ENCODE assay signal across 22 cellular contexts in genomic region chr2:182358601-182359000, GRCh38.
DNase-seq lines count a peak whose midpoint lies in the region; ATAC-seq and TF ChIP-seq lines count a peak whose summit lies in the region.
"Had no signal": no experiment of that assay in that cellular context is flagged by ENCODE, and none has a peak within 500 bp of the region (broad histone marks: within the 10 kb centered on the region; RNA-seq: fewer than 3 reads in every experiment).

No MANE protein-coding gene starts in this region.

- H3K36me3 Mint-ChIP-seq in activated CD8-positive, alpha-beta T cell treated with anti-CD3 and anti-CD28 coated beads for 36 hours (ENCODE audit: low read depth) = no peaks in the 10 kb centered on the region
- H3K36me3 Mint-ChIP-seq: CD4-positive, CD25-positive, alpha-beta regulatory T cell had no signal

- H3K4me1 ChIP-seq in left ventricle myocardium inferior (peaks cover 30% of the 10 kb centered on the region), heart right ventricle (peaks cover 0 to 41% (median 7%) of the 10 kb centered on the region in 9 donors), stomach (peaks cover 0 to 4% (median 0%) of the 10 kb centered on the region in 4 donors), lower lobe of right lung (peaks cover 7% of the 10 kb centered on the region)
- H3K4me1 ChIP-seq: BE2C, Caco-2, HAP-1 had no signal

- H3K27ac ChIP-seq in left ventricle myocardium inferior (replicated peaks) = peak overlapping the region; percentile 60
- H3K27ac ChIP-seq in heart right ventricle = peak overlapping the region in 3 of 10 donors; percentile 46 to 61 (median 59)
- H3K27ac ChIP-seq in stomach = peak overlapping the region in 4 of 5 donors; percentile 16 to 63 (median 46)
- H3K27ac ChIP-seq in lower lobe of right lung = no peak overlapping the region
- H3K27ac ChIP-seq: GM23248 had no signal

- no peaks in the 10 kb centered on the region for H3K27me3 Mint-ChIP-seq in activated CD8-positive, alpha-beta T cell treated with anti-CD3 and anti-CD28 coated beads for 36 hours
- H3K27me3 Mint-ChIP-seq: CD4-positive, CD25-positive, alpha-beta regulatory T cell had no signal

- H3K4me3 ChIP-seq in left ventricle myocardium inferior (no peak overlapping the region), heart right ventricle (no peak overlapping the region), stomach (no peak overlapping the region), lower lobe of right lung (no peak overlapping the region)
- H3K4me3 ChIP-seq: GM23248, HAP-1, K562 had no signal

- no peaks in the 10 kb centered on the region for H3K4me1 Mint-ChIP-seq in activated CD8-positive, alpha-beta T cell treated with anti-CD3 and anti-CD28 coated beads for 36 hours (ENCODE audit: low read depth)
- H3K4me1 Mint-ChIP-seq: CD4-positive, CD25-positive, alpha-beta regulatory T cell had no signal

- 75 to 90% methylated on average over 3 of the region's 3 CpGs for WGBS in heart right ventricle, 2 donors
- 73 to 82% (median 76%) methylated on average over 3 of the region's 3 CpGs for WGBS in stomach, 5 donors

- ATAC-seq in heart right ventricle = no peak
- ATAC-seq in GM19452 (IDR thresholded peaks at IDR 0.05; ENCODE audit: unreplicated experiment) = no peak
- no peak for ATAC-seq in lower lobe of right lung
- no peak for ATAC-seq in activated CD8-positive, alpha-beta T cell treated with anti-CD3 and anti-CD28 coated beads for 36 hours
- ATAC-seq: K562 had no signal

- intact Hi-C loops in left ventricle myocardium inferior (cut with micrococcal nuclease) (no loop called here), heart right ventricle (cut with DNase I) (no loop called here), stomach (cut with DNase I; ENCODE audit: low total_unique reads) (no loop called here), lower lobe of right lung (cut with DNase I) (no loop called here)
- intact Hi-C loops in activated CD8-positive, alpha-beta T cell treated with anti-CD3 and anti-CD28 coated beads for 36 hours (cut with micrococcal nuclease) = no loop called here

- DNase-seq in left ventricle myocardium inferior (no peak), heart right ventricle (no peak), iris pigment epithelial cell (ENCODE audit: low read depth) (peak; percentile 10), stomach (no peak), lower lobe of right lung (no peak)
- DNase-seq in stimulated activated CD4-positive, alpha-beta T cell treated with anti-CD3 and anti-CD28 coated beads, Interleukin-4, amount 100 ng/mL, for 1 hour = no peak
- DNase-seq in activated CD8-positive, alpha-beta T cell treated with anti-CD3 and anti-CD28 coated beads for 36 hours = no peak
- DNase-seq: 8988T; BE2C; Caco-2; CD4-positive, CD25-positive, alpha-beta regulatory T cell; DMS153; GF-D8; GM23248; NCI-H1105 treated with DMSO at 0.1 percent for 48 hours; NCI-H1694 treated with DMSO at 0.1 percent for 48 hours; NCI-H510A; NCI-H748 treated with DMSO at 0.1 percent for 48 hours; SHP77 had no signal

- H3K27me3 ChIP-seq in left ventricle myocardium inferior (ENCODE audit: low read depth) = no peaks in the 10 kb centered on the region
- no peaks in the 10 kb centered on the region for H3K27me3 ChIP-seq in heart right ventricle
- H3K27me3 ChIP-seq in stomach = no peaks in the 10 kb centered on the region
- no peaks in the 10 kb centered on the region for H3K27me3 ChIP-seq in lower lobe of right lung (ENCODE audit: low read depth)
- H3K27me3 ChIP-seq: BE2C had no signal

- no peak for TF ChIP-seq EP300 in stomach (IDR thresholded peaks at IDR 0.05)

- no peaks in the 10 kb centered on the region for H3K9me3 Mint-ChIP-seq in activated CD8-positive, alpha-beta T cell treated with anti-CD3 and anti-CD28 coated beads for 36 hours

- TF ChIP-seq CTCF in left ventricle myocardium inferior (IDR thresholded peaks at IDR 0.05; ENCODE audit: borderline replicate concordance) (no peak), heart right ventricle (IDR thresholded peaks at IDR 0.05) (no peak), stomach (IDR thresholded peaks at IDR 0.05) (no peak), lower lobe of right lung (IDR thresholded peaks at IDR 0.05) (no peak)
- no peak for TF ChIP-seq CTCF in activated CD8-positive, alpha-beta T cell treated with anti-CD3 and anti-CD28 coated beads for 36 hours (IDR thresholded peaks at IDR 0.05)

- H3K27ac Mint-ChIP-seq in activated CD8-positive, alpha-beta T cell treated with anti-CD3 and anti-CD28 coated beads for 36 hours = no peak overlapping the region
- H3K27ac Mint-ChIP-seq: CD4-positive, CD25-positive, alpha-beta regulatory T cell had no signal

- POLR2A ChIA-PET in activated CD8-positive, alpha-beta T cell treated with anti-CD3 and anti-CD28 coated beads for 36 hours (lab: Charles Lee) = no interaction called here

- H3K36me3 ChIP-seq in left ventricle myocardium inferior = no peaks in the 10 kb centered on the region
- H3K36me3 ChIP-seq in heart right ventricle = no peaks in the 10 kb centered on the region
- no peaks in the 10 kb centered on the region for H3K36me3 ChIP-seq in stomach
- H3K36me3 ChIP-seq in lower lobe of right lung = no peaks in the 10 kb centered on the region
- H3K36me3 ChIP-seq: BE2C, HAP-1 had no signal

- H3K4me3 Mint-ChIP-seq in activated CD8-positive, alpha-beta T cell treated with anti-CD3 and anti-CD28 coated beads for 36 hours = no peak overlapping the region
- H3K4me3 Mint-ChIP-seq: CD4-positive, CD25-positive, alpha-beta regulatory T cell had no signal

- CTCF ChIA-PET in activated CD8-positive, alpha-beta T cell treated with anti-CD3 and anti-CD28 coated beads for 36 hours (lab: Charles Lee) = no interaction called here

- H3K9me3 ChIP-seq in left ventricle myocardium inferior (replicated peaks) = no peaks in the 10 kb centered on the region
- peaks cover 0 to 7% (median 0%) of the 10 kb centered on the region in 11 donors for H3K9me3 ChIP-seq in heart right ventricle
- no peaks in the 10 kb centered on the region for H3K9me3 ChIP-seq in stomach
- H3K9me3 ChIP-seq in lower lobe of right lung = no peaks in the 10 kb centered on the region
- H3K9me3 ChIP-seq: BE2C, Caco-2, HAP-1 had no signal

- TF ChIP-seq POLR2A in stomach (IDR thresholded peaks at IDR 0.05) = no peak
